In the genomic region with DNA sequence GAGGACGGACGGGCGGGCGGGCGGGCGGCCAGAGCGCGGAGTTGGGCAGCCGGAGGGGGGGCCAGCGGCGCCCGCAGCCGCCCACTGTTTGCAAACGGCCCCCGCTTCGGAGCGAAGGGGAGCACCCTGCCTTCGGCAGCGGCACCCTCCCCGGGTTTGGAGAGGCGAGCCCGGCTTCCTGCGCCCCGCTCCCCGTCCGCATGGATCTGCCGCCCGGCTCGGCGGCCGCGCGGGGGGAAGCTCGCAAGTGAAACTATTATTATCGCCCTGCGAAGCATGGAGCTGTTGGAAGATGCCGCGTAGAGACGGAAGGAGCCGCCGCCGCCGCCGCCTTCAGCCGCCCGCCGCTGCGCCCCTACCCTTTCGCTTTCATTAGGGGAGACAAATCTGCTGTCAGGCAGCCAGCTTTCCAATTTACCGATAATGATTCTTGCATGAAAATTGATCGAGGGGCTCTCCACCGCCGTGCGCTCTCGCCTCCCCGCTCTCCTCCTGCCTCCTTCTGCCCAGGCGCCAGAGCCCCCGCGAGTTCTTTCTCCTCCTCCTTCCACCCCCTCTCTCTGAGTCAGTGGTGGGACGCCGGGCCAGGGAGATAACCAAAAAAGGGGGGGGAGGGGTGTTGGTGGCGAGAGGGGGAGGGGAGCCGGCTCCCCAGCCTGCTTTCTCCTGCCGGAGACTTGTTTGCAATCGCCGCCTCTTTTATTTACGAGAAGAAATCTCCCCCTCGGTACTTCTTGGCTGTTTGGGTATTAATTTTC, we compare ENCODE assay signal across 8 cellular contexts. TPM values are rescaled to one million over a fixed set of nuclear protein-coding genes. Genes with fewer than 3 reads are reported as not detected.
DNase-seq lines count a peak whose midpoint lies in the region; ATAC-seq, FAIRE-seq and TF ChIP-seq lines count a peak whose summit lies in the region.

No MANE protein-coding gene starts in this region.

- no peaks in the 10 kb centered on the region; the same call in 1 of the 2 replicates for H4K20me1 ChIP-seq in HCT116 (ENCODE audit: insufficient read depth)

- 0 out of 2 replicates have a peak, but pooled peaks cover 3% of the 10 kb centered on the region for H3K79me2 ChIP-seq in HCT116 (ENCODE audit: insufficient read depth, low read length)

- H3K36me3 ChIP-seq in HCT116 (ENCODE audit: control insufficient read depth in 1 of 2, insufficient read depth in 2 of 2, low read length in 2 of 2): no peaks in the 10 kb centered on the region

- intact Hi-C loops in HCT116 (cut with micrococcal nuclease): loop anchor here (2.0 to 10.0 kb wide), 2 partner anchors 56 to 130 kb away; no protein-coding TSS in a partner anchor
- intact Hi-C loops in posterior vena cava (cut with DNase I): no loop called here

- TF ChIP-seq RAD21 in HCT116 (IDR thresholded peaks at IDR 0.05; ENCODE audit: low read depth): no peak

- peak overlapping the region; percentile 65 for H3K27ac ChIP-seq in AG04450 (ENCODE audit: low read depth, low read length)
- peak overlapping the region; percentile 64 for H3K27ac ChIP-seq in HCT116 (ENCODE audit: low read depth, low read length)

- no TSS peak for BruUV-seq in HCT116 (replicated peaks; lab: Mats Ljungman, UMichigan)

- H3K27me3 Mint-ChIP-seq in activated naive CD4-positive, alpha-beta T cell treated with anti-CD3 and anti-CD28 coated beads, Interleukin-2, amount 10 ng/mL, durations not matched to agents 7 days and 5 days: peaks cover 35% of the 10 kb centered on the region

- POLR2A ChIA-PET in AG04450 (lab: Yijun Ruan, JAX): interaction anchor here (0.6 to 1.2 kb wide), 5 partner anchors 15 to 164 kb away, joined by 3 to 5 read pairs (median 4); no protein-coding TSS in a partner anchor
- POLR2A ChIA-PET in HCT116 (lab: Charles Lee): interaction anchor here (0.7 to 2.4 kb wide), 3 partner anchors 9 to 205 kb away, joined by 3 to 11 read pairs (median 3); a partner anchor contains a TSS

- peak overlapping the region; percentile 70 for H3K9ac ChIP-seq in HCT116 (ENCODE audit: low read length)

- DNase-seq in AG04450 (ENCODE audit: low read depth, low spot score) (no peak), HCT116 (ENCODE audit: low read depth, low spot score) (no peak), glomerular visceral epithelial cell (ENCODE audit: extremely low spot score) (peak; percentile 58), posterior vena cava (ENCODE audit: low spot score) (peak; percentile 92), D721Med (ENCODE audit: insufficient read length, low spot score) (no peak)
- DNase-seq in activated naive CD4-positive, alpha-beta T cell treated with anti-CD3 and anti-CD28 coated beads, Interleukin-2, amount 10 ng/mL, durations not matched to agents 7 days and 5 days: peak; percentile 79

- CTCF ChIA-PET in AG04450 (lab: Charles Lee) (interaction anchor here (0.6 to 3.1 kb wide), 2 partner anchors 52 to 55 kb away, joined by 3 to 14 read pairs; no protein-coding TSS in a partner anchor), HCT116 (lab: Charles Lee) (interaction anchor here (1.0 to 3.3 kb wide), 8 partner anchors 9 to 139 kb away, joined by 3 to 31 read pairs (median 9); no protein-coding TSS in a partner anchor)
- CTCF ChIA-PET in activated naive CD4-positive, alpha-beta T cell treated with anti-CD3 and anti-CD28 coated beads, Interleukin-2, amount 10 ng/mL, durations not matched to agents 7 days and 5 days (lab: Charles Lee): interaction anchor here (1.1 to 3.2 kb wide), 6 partner anchors 14 to 246 kb away, joined by 3 to 14 read pairs (median 7); no protein-coding TSS in a partner anchor

- no peaks in the 10 kb centered on the region for H3K9me3 ChIP-seq in AG04450 (ENCODE audit: control insufficient read depth, insufficient read depth, low read length)
- H3K9me3 ChIP-seq in HCT116 (ENCODE audit: control insufficient read depth in 1 of 2, insufficient read depth in 1 of 2, low read depth in 1 of 2, low read length in 2 of 2): no peaks in the 10 kb centered on the region

- FAIRE-seq in D721Med (lab: Jason Lieb, UNC): no peak

- peaks cover 41% of the 10 kb centered on the region for H3K4me1 Mint-ChIP-seq in activated naive CD4-positive, alpha-beta T cell treated with anti-CD3 and anti-CD28 coated beads, Interleukin-2, amount 10 ng/mL, durations not matched to agents 7 days and 5 days

- peak; percentile 13 for ATAC-seq in HCT116
- no peak for ATAC-seq in GM21528 (IDR thresholded peaks at IDR 0.05; ENCODE audit: low FRiP score, unreplicated experiment)

- TF ChIP-seq POLR2A in HCT116 (IDR thresholded peaks at IDR 0.05; ENCODE audit: borderline replicate concordance, extremely low read depth, insufficient read depth, insufficient read length) (no peak), Raji (IDR thresholded peaks at IDR 0.05; ENCODE audit: insufficient read depth, low read depth, low read length) (0 out of 2 replicates have a peak, but pooled peaks have one; percentile 32)

- H3K9me3 Mint-ChIP-seq in activated naive CD4-positive, alpha-beta T cell treated with anti-CD3 and anti-CD28 coated beads, Interleukin-2, amount 10 ng/mL, durations not matched to agents 7 days and 5 days: no peaks in the 10 kb centered on the region

- no peak overlapping the region for H2AFZ ChIP-seq in HCT116 (ENCODE audit: low read depth, low read length, poor library complexity, severe bottlenecking)

- RAD21 ChIA-PET in HCT116 (lab: Charles Lee; ENCODE audit: low non-redundant PET in 1 of 2, low total read pairs in 2 of 2, uncharacterized antibody in 2 of 2, unreplicated experiment in 2 of 2): interaction anchor here (0.8 to 1.3 kb wide), 5 partner anchors 40 to 63 kb away, joined by 3 to 13 read pairs (median 3); no protein-coding TSS in a partner anchor

- H3K4me1 ChIP-seq in HCT116 (ENCODE audit: control insufficient read depth in 1 of 2, insufficient read depth in 2 of 2, low read length in 2 of 2): peaks cover 60 to 73% of the 10 kb centered on the region in 2 experiments

- H3K4me3 Mint-ChIP-seq in activated naive CD4-positive, alpha-beta T cell treated with anti-CD3 and anti-CD28 coated beads, Interleukin-2, amount 10 ng/mL, durations not matched to agents 7 days and 5 days: peak overlapping the region; percentile 92

- peaks cover 3% of the 10 kb centered on the region for H3K36me3 Mint-ChIP-seq in activated naive CD4-positive, alpha-beta T cell treated with anti-CD3 and anti-CD28 coated beads, Interleukin-2, amount 10 ng/mL, durations not matched to agents 7 days and 5 days

- peak overlapping the region; percentile 95 for H3K27ac Mint-ChIP-seq in activated naive CD4-positive, alpha-beta T cell treated with anti-CD3 and anti-CD28 coated beads, Interleukin-2, amount 10 ng/mL, durations not matched to agents 7 days and 5 days

- TF ChIP-seq CTCF in AG04450 (IDR thresholded peaks at IDR 0.05; ENCODE audit: low read depth, low read length) (no peak), HCT116 (IDR thresholded peaks at IDR 0.05 in 2 of 3, conservative IDR thresholded peaks at IDR 0.05 in 1 of 3; ENCODE audit: borderline replicate concordance in 1 of 3, insufficient read depth in 1 of 3, low read depth in 2 of 3, low read length in 2 of 3) (no peak), D721Med (IDR thresholded peaks at IDR 0.05; ENCODE audit: insufficient read depth, missing control alignments) (no peak)

- peak overlapping the region; percentile 75 for H3K4me3 ChIP-seq in AG04450 (ENCODE audit: low read depth, low read length)
- peak overlapping the region; percentile 75 to 83 for H3K4me3 ChIP-seq in HCT116 (replicated peaks in 1 of 2; ENCODE audit: low read depth in 1 of 2, low read length in 2 of 2)

- H3K9me2 ChIP-seq in HCT116 (ENCODE audit: insufficient read depth): no peaks in the 10 kb centered on the region

- H3K27me3 ChIP-seq in AG04450 (ENCODE audit: control insufficient read depth, insufficient read depth, low read length) (no peaks in the 10 kb centered on the region), HCT116 (ENCODE audit: insufficient read depth, low read length) (no peaks in the 10 kb centered on the region)

- H3K4me2 ChIP-seq in HCT116 (ENCODE audit: low read length): peak overlapping the region; percentile 94

TF ChIP-seq in HCT116, 20 proteins besides CTCF, POLR2A, EP300 and RAD21:
- TF ChIP-seq SRF (IDR thresholded peaks at IDR 0.05; ENCODE audit: low read depth) (no peak), YY1 (IDR thresholded peaks at IDR 0.05; ENCODE audit: extremely low read depth, insufficient replicate concordance, low read depth, low read length) (peak; percentile 14), TCF7L2 (IDR thresholded peaks at IDR 0.05; ENCODE audit: borderline replicate concordance, extremely low read depth, insufficient read depth, insufficient read length) (peak; percentile 52), POLR2AphosphoS5 (IDR thresholded peaks at IDR 0.05; ENCODE audit: low read depth, low read length) (peak; percentile 45)
- TF ChIP-seq, protein P1, sequence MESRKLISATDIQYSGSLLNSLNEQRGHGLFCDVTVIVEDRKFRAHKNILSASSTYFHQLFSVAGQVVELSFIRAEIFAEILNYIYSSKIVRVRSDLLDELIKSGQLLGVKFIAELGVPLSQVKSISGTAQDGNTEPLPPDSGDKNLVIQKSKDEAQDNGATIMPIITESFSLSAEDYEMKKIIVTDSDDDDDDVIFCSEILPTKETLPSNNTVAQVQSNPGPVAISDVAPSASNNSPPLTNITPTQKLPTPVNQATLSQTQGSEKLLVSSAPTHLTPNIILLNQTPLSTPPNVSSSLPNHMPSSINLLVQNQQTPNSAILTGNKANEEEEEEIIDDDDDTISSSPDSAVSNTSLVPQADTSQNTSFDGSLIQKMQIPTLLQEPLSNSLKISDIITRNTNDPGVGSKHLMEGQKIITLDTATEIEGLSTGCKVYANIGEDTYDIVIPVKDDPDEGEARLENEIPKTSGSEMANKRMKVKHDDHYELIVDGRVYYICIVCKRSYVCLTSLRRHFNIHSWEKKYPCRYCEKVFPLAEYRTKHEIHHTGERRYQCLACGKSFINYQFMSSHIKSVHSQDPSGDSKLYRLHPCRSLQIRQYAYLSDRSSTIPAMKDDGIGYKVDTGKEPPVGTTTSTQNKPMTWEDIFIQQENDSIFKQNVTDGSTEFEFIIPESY (IDR thresholded peaks at IDR 0.05; ENCODE audit: extremely low read depth, insufficient replicate concordance, low read length): no peak

RNA-seq across cellular contexts. Expression of a gene that starts 58.2 kb away (rescaled TPM):
- polyA plus RNA-seq in AG04450 (2011; rRNA removed): 18.2 and 21.0 TPM in 2 replicates
- 23.7 and 24.1 TPM in 2 replicates for polyA minus RNA-seq in AG04450 (2011; rRNA and poly(A)+ RNA removed)
- total RNA-seq in HCT116 (2021; ENCODE audit: unreplicated experiment) (90.2 TPM), posterior vena cava (10 to 100 TPM; 57.2 to 62.5 TPM)
- polyA plus RNA-seq in HCT116 (2012): 37.9 and 44.0 TPM in 2 replicates

Comparison
In these comparisons a context has a peak if more than half of its experiments do, and no peak if none do; other contexts are left out.
1. DNase-seq: peak in activated naive CD4-positive, alpha-beta T cell treated with anti-CD3 and anti-CD28 coated beads, Interleukin-2, amount 10 ng/mL, durations not matched to agents 7 days and 5 days (single experiment), glomerular visceral epithelial cell (single experiment) and posterior vena cava (single experiment); none in AG04450 (single experiment), HCT116 (single experiment) and D721Med (single experiment).